In the genomic region with DNA sequence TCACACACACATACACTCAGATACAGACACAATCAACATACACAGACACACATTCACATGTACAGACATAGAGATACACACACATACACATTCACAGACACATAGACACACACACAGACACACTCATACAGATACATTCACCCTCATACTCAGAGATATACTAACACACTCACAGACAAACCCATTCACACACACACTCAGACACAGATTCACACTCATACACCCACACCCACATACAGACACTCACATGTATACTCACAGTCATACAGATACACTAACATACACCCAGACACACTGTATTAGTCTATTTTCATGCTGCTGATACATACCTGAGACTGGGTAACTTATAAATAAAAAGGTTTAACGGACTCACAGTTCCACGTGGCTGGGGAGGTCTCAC, we compare ENCODE assay signal across 17 cellular contexts. TPM values are rescaled to one million over a fixed set of nuclear protein-coding genes. Genes with fewer than 3 reads are reported as not detected.
DNase-seq lines count a peak whose midpoint lies in the region; ATAC-seq and TF ChIP-seq lines count a peak whose summit lies in the region.
"Had no signal": no experiment of that assay in that cellular context is flagged by ENCODE, and none has a peak within 500 bp of the region (broad histone marks: within the 10 kb centered on the region; RNA-seq: fewer than 3 reads in every experiment).

No MANE protein-coding gene starts in this region.

- H2AK5ac ChIP-seq in IMR-90 (ENCODE audit: low read depth, low read length): no peak overlapping the region

- WGBS in IMR-90 (ENCODE audit: extremely low coverage in 2 of 2, insufficient read length in 1 of 2), 2 experiments: no CpG with 5 or more reads among the region's 2 CpGs

- in situ Hi-C loops in IMR-90 (cut with MboI; ENCODE audit: low sequenced_read_pairs): no loop called here

- H4K5ac ChIP-seq in IMR-90 (ENCODE audit: low read depth, low read length): no peak overlapping the region

- peaks cover 12% of the 10 kb centered on the region for H3K27me3 Mint-ChIP-seq in activated CD4-positive, alpha-beta T cell treated with anti-CD3 and anti-CD28 coated beads for 36 hours
- H3K27me3 Mint-ChIP-seq in progenitor cell of endocrine pancreas: peaks cover 8% of the 10 kb centered on the region

- H3K4me2 ChIP-seq in IMR-90 (ENCODE audit: low read depth, low read length): no peak overlapping the region
- H3K4me2 ChIP-seq: BLaER1 treated with 17β-estradiol and CSF1 and Interleukin-3, amounts not matched to agents 10 nM and 100 nM had no signal

- no peak overlapping the region for H2BK20ac ChIP-seq in IMR-90 (ENCODE audit: low read depth, low read length)

- no peak overlapping the region for H3K14ac ChIP-seq in IMR-90 (replicated peaks; ENCODE audit: low read depth, low read length)

- no peaks in the 10 kb centered on the region for H3K9me3 ChIP-seq in IMR-90 (ENCODE audit: control insufficient read depth, insufficient read depth, low read length)
- H3K9me3 ChIP-seq: BLaER1 treated with 17β-estradiol and CSF1 and Interleukin-3, amounts not matched to agents 10 nM and 100 nM had no signal

- H4K91ac ChIP-seq in IMR-90 (ENCODE audit: insufficient read depth, low read depth, low read length): no peak overlapping the region

- no peak overlapping the region for H2AK9ac ChIP-seq in IMR-90 (replicated peaks; ENCODE audit: low read depth, low read length, poor library complexity)

- H2BK5ac ChIP-seq in IMR-90 (ENCODE audit: low read depth, low read length, poor library complexity, severe bottlenecking): peak overlapping the region; percentile 42

- no peaks in the 10 kb centered on the region for H3K4me1 Mint-ChIP-seq in activated CD4-positive, alpha-beta T cell treated with anti-CD3 and anti-CD28 coated beads for 36 hours
- H3K4me1 Mint-ChIP-seq in progenitor cell of endocrine pancreas (ENCODE audit: low read depth): peaks cover 1% of the 10 kb centered on the region

- H2BK120ac ChIP-seq in IMR-90 (ENCODE audit: low read depth, low read length): no peak overlapping the region

- TF ChIP-seq POLR2A in IMR-90 (IDR thresholded peaks at IDR 0.05; ENCODE audit: low read depth, low read length): no peak

- no peak overlapping the region for H3K4me3 ChIP-seq in IMR-90 (ENCODE audit: insufficient read depth, low read depth, low read length)
- H3K4me3 ChIP-seq: BLaER1 treated with 17β-estradiol and CSF1 and Interleukin-3, amounts not matched to agents 10 nM and 100 nM had no signal

- TF ChIP-seq CTCF in IMR-90 (conservative IDR thresholded peaks at IDR 0.05; ENCODE audit: low read depth, low read length): no peak
- no peak for TF ChIP-seq CTCF in progenitor cell of endocrine pancreas (IDR thresholded peaks at IDR 0.05; ENCODE audit: unreplicated experiment)

- H3K27ac ChIP-seq in IMR-90 (ENCODE audit: insufficient read depth, low read length): no peak overlapping the region
- H3K27ac ChIP-seq: BLaER1 treated with 17β-estradiol and CSF1 and Interleukin-3, amounts not matched to agents 10 nM and 100 nM had no signal

- no peaks in the 10 kb centered on the region for H3K36me3 ChIP-seq in IMR-90 (ENCODE audit: control insufficient read depth, insufficient read depth, low read length)
- H3K36me3 ChIP-seq: BLaER1 treated with 17β-estradiol and CSF1 and Interleukin-3, amounts not matched to agents 10 nM and 100 nM had no signal

- no peaks in the 10 kb centered on the region for H3K9me1 ChIP-seq in IMR-90 (ENCODE audit: insufficient read depth, low read length)

- H4K20me1 ChIP-seq in IMR-90 (ENCODE audit: insufficient read depth, low read length): no peaks in the 10 kb centered on the region

- no peaks in the 10 kb centered on the region for H3K79me1 ChIP-seq in IMR-90 (ENCODE audit: low read depth in 1 of 2, low read length in 2 of 2)

- dilution Hi-C loops in IMR-90 (cut with HindIII; ENCODE audit: low sequenced_read_pairs, unreplicated experiment): no loop called here

- POLR2A ChIA-PET in activated CD4-positive, alpha-beta T cell treated with anti-CD3 and anti-CD28 coated beads for 36 hours (lab: Charles Lee): no interaction called here
- POLR2A ChIA-PET in IMR-90 (lab: Charles Lee; ENCODE audit: unreplicated experiment): no interaction called here

- H3K4ac ChIP-seq in IMR-90 (ENCODE audit: low read depth, low read length): no peak overlapping the region

- no peak overlapping the region for H3K23ac ChIP-seq in IMR-90 (ENCODE audit: low read depth, low read length)

- no peak overlapping the region for H3K9ac ChIP-seq in IMR-90 (ENCODE audit: low read depth, low read length)
- H3K9ac ChIP-seq: BLaER1 treated with 17β-estradiol and CSF1 and Interleukin-3, amounts not matched to agents 10 nM and 100 nM had no signal

- H3K9me3 Mint-ChIP-seq in activated CD4-positive, alpha-beta T cell treated with anti-CD3 and anti-CD28 coated beads for 36 hours (ENCODE audit: low read depth): no peaks in the 10 kb centered on the region
- no peaks in the 10 kb centered on the region for H3K9me3 Mint-ChIP-seq in progenitor cell of endocrine pancreas (ENCODE audit: low read depth)
- H3K9me3 Mint-ChIP-seq: CD8-positive, alpha-beta T cell; H9 had no signal

- peaks cover 4% of the 10 kb centered on the region; the same call in 1 of the 2 replicates for H3K4me1 ChIP-seq in IMR-90 (ENCODE audit: control insufficient read depth, insufficient read depth, low read length)

- no peak overlapping the region for H3K18ac ChIP-seq in IMR-90 (ENCODE audit: low read depth, low read length)

- H3K27me3 ChIP-seq in IMR-90 (ENCODE audit: control insufficient read depth, insufficient read depth, low read length): peaks cover 10% of the 10 kb centered on the region

- H3K56ac ChIP-seq in IMR-90 (ENCODE audit: extremely low read depth, insufficient read depth, low read length): no peak overlapping the region

- ATAC-seq in activated CD4-positive, alpha-beta T cell treated with anti-CD3 and anti-CD28 coated beads for 36 hours: peak; percentile 61
- no peak for ATAC-seq in IMR-90 (ENCODE audit: low read depth)
- ATAC-seq: CD8-positive, alpha-beta T cell had no signal

- no peaks in the 10 kb centered on the region for H3K36me3 Mint-ChIP-seq in activated CD4-positive, alpha-beta T cell treated with anti-CD3 and anti-CD28 coated beads for 36 hours (ENCODE audit: low read depth)
- no peaks in the 10 kb centered on the region for H3K36me3 Mint-ChIP-seq in progenitor cell of endocrine pancreas (ENCODE audit: insufficient read depth)
- H3K36me3 Mint-ChIP-seq: CD8-positive, alpha-beta T cell had no signal

- CTCF ChIA-PET in activated CD4-positive, alpha-beta T cell treated with anti-CD3 and anti-CD28 coated beads for 36 hours (lab: Charles Lee): no interaction called here
- CTCF ChIA-PET in IMR-90 (lab: Yijun Ruan, JAX): no interaction called here

- intact Hi-C loops in activated CD4-positive, alpha-beta T cell treated with anti-CD3 and anti-CD28 coated beads for 36 hours (cut with DNase I, micrococcal nuclease): no loop called here
- intact Hi-C loops in IMR-90 (cut with micrococcal nuclease): no loop called here

- no peak overlapping the region for H2BK15ac ChIP-seq in IMR-90 (ENCODE audit: low read depth, low read length)

- BruUV-seq in IMR-90 (replicated peaks; lab: Mats Ljungman, UMichigan): no TSS peak

- TF ChIP-seq RAD21 in IMR-90 (IDR thresholded peaks at IDR 0.05; ENCODE audit: low read length): no peak

- DNase-seq in activated CD4-positive, alpha-beta T cell treated with anti-CD3 and anti-CD28 coated beads for 36 hours: no peak
- no peak for DNase-seq in activated CD4-positive, alpha-beta T cell treated with anti-CD3 and anti-CD28 coated beads for 1 hour
- DNase-seq in IMR-90: no peak
- DNase-seq in ecto neural progenitor cell (ENCODE audit: low spot score): peak; percentile 0
- no peak for DNase-seq in anterior cingulate cortex (lab: John Stamatoyannopoulos, UW)
- DNase-seq in DMS153 (lab: John Stamatoyannopoulos, UW): no peak
- DNase-seq in progenitor cell of endocrine pancreas (ENCODE audit: low spot score, unreplicated experiment): no peak
- DNase-seq: 8988T; Calu3; CD8-positive, alpha-beta T cell; DMS53; DND-41; EL; GOT3 had no signal

- H3K27ac Mint-ChIP-seq in activated CD4-positive, alpha-beta T cell treated with anti-CD3 and anti-CD28 coated beads for 36 hours: no peak overlapping the region
- no peak overlapping the region for H3K27ac Mint-ChIP-seq in progenitor cell of endocrine pancreas
- H3K27ac Mint-ChIP-seq: B cell; CD8-positive, alpha-beta T cell; H9 had no signal

- H4K8ac ChIP-seq in IMR-90 (ENCODE audit: low read depth in 2 of 2, low read length in 2 of 2): no peak overlapping the region

- H2AFZ ChIP-seq in IMR-90 (replicated peaks; ENCODE audit: low read length, poor library complexity): no peak overlapping the region

- H3K4me3 Mint-ChIP-seq in activated CD4-positive, alpha-beta T cell treated with anti-CD3 and anti-CD28 coated beads for 36 hours: no peak overlapping the region
- no peak overlapping the region for H3K4me3 Mint-ChIP-seq in progenitor cell of endocrine pancreas (ENCODE audit: low read depth)
- H3K4me3 Mint-ChIP-seq: B cell; CD8-positive, alpha-beta T cell; H9 had no signal

TF ChIP-seq in IMR-90, 13 proteins besides CTCF, POLR2A, EP300 and RAD21:
- TF ChIP-seq CHD1 (IDR thresholded peaks at IDR 0.05; ENCODE audit: low read depth, low read length) (no peak), USF2 (IDR thresholded peaks at IDR 0.05; ENCODE audit: low read depth, low read length) (no peak), MAZ (IDR thresholded peaks at IDR 0.05; ENCODE audit: borderline replicate concordance, low read depth, low read length) (no peak), RFX5 (IDR thresholded peaks at IDR 0.05; ENCODE audit: low read depth, low read length) (no peak), NFE2L2 (IDR thresholded peaks at IDR 0.05; ENCODE audit: low read depth, low read length) (no peak), FOS (IDR thresholded peaks at IDR 0.05; ENCODE audit: low read depth, low read length) (no peak), MAFK (IDR thresholded peaks at IDR 0.05; ENCODE audit: low read depth, low read length) (no peak)

RNA-seq across cellular contexts. Expression of gene GJA3, which starts 30.8 kb away (rescaled TPM):
- under 1 TPM; 0.26 to 0.32 TPM for total RNA-seq in activated CD4-positive, alpha-beta T cell treated with anti-CD3 and anti-CD28 coated beads for 36 hours
- total RNA-seq in IMR-90 (2012; rRNA removed) (2.7 and 3.6 TPM in 2 replicates), progenitor cell of endocrine pancreas (0.04 and 0.12 TPM in 2 replicates)
- polyA plus RNA-seq in IMR-90 (2012; rRNA removed): 1.2 and 1.5 TPM in 2 replicates
- 0.80 and 1.1 TPM in 2 replicates for polyA plus RNA-seq in IMR-90 (2012; cell fraction: cytosol; rRNA removed)
- 0.63 and 0.79 TPM in 2 replicates for polyA plus RNA-seq in IMR-90 (2012; cell fraction: nucleus; rRNA removed; ENCODE audit: low replicate concordance)
